1 cellular context compared by ENCODE assay signal in genomic region chr22:22761963-22762772, GRCh38.
TF ChIP-seq lines count a peak whose summit lies in the region.

No MANE protein-coding gene starts in this region.

TF ChIP-seq in K562, 482 proteins besides CTCF, POLR2A, EP300 and RAD21 (continued from another document):
- no peak for TF ChIP-seq ZBTB40 (IDR thresholded peaks at IDR 0.05)
- peak; percentile 55; the same call in 1 of the 2 replicates for TF ChIP-seq ZBTB40 (CRISPR knock-in tag; IDR thresholded peaks at IDR 0.05)
- 0 out of 2 replicates have a peak, but pooled peaks have one; percentile 39 for TF ChIP-seq GATA2 (CRISPR knock-in tag; IDR thresholded peaks at IDR 0.05)
- TF ChIP-seq PTBP1 (IDR thresholded peaks at IDR 0.05; ENCODE audit: low read depth, low read length) = no peak
- TF ChIP-seq ZNF57 (CRISPR knock-in tag; IDR thresholded peaks at IDR 0.05) = 0 out of 2 replicates have a peak, but pooled peaks have one; percentile 31
- no peak for TF ChIP-seq RBM39 (optimal IDR thresholded peaks at IDR 0.05; ENCODE audit: low read depth, low read length)
- peak; percentile 54 for TF ChIP-seq RREB1 (CRISPR knock-in tag; IDR thresholded peaks at IDR 0.05)
- 0 out of 4 replicates have a peak, but pooled peaks have one; percentile 36 to 42 for TF ChIP-seq MLX (CRISPR knock-in tag; conservative IDR thresholded peaks at IDR 0.05)
